ENCODE assay signal across 22 cellular contexts in the genomic region with DNA sequence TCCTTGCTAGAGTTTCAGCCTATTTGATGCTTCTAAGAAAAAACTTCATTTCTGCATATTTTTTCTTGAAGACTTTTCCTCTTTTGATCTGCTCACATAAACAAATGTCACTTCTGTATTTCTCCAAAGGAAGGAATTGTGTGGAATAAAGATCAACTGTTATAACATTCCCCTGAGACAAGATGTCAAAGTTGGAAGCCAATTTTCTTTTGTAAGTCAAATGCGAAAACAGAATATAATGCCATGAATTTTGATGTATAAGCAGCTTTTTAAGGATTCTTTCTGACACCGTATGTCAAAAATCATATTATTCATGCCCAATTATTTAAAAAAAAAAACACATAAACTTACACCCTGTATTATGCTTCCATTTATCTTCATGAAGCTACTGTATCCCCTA.
DNase-seq lines count a peak whose midpoint lies in the region; ATAC-seq, FAIRE-seq and TF ChIP-seq lines count a peak whose summit lies in the region.
"Had no signal": no experiment of that assay in that cellular context is flagged by ENCODE, and none has a peak within 500 bp of the region (broad histone marks: within the 10 kb centered on the region; RNA-seq: fewer than 3 reads in every experiment).

No MANE protein-coding gene starts in this region.

- H3K9ac ChIP-seq in HepG2 (ENCODE audit: insufficient read depth, low read depth, low read length): peak overlapping the region; percentile 78
- H3K9ac ChIP-seq in fibroblast of lung (ENCODE audit: insufficient read depth, low read length): no peak overlapping the region
- H3K9ac ChIP-seq in neural cell (ENCODE audit: low read length): no peak overlapping the region
- H3K9ac ChIP-seq: GM23248 had no signal

- no peaks in the 10 kb centered on the region for H3K36me3 ChIP-seq in HepG2 (replicated peaks in 1 of 2; ENCODE audit: control insufficient read depth in 1 of 2, insufficient read depth in 2 of 2, low read length in 2 of 2)
- no peaks in the 10 kb centered on the region for H3K36me3 ChIP-seq in right lobe of liver
- no peaks in the 10 kb centered on the region for H3K36me3 ChIP-seq in fibroblast of lung (ENCODE audit: control insufficient read depth, insufficient read depth, low read length)
- H3K36me3 ChIP-seq in neural cell (ENCODE audit: insufficient read depth, low read length): no peaks in the 10 kb centered on the region

- TF ChIP-seq POLR2A in HepG2 (IDR thresholded peaks at IDR 0.05; ENCODE audit: insufficient read depth in 1 of 2, low read depth in 2 of 2, low read length in 2 of 2): no peak
- no peak for TF ChIP-seq POLR2A in right lobe of liver (IDR thresholded peaks at IDR 0.05)

- H3K27me3 ChIP-seq in HepG2 (ENCODE audit: control insufficient read depth in 1 of 2, insufficient read depth in 2 of 2, low read length in 2 of 2): no peaks in the 10 kb centered on the region; a peak in 2 of 5 replicates
- H3K27me3 ChIP-seq in right lobe of liver: no peaks in the 10 kb centered on the region
- H3K27me3 ChIP-seq in fibroblast of lung (ENCODE audit: control insufficient read depth, insufficient read depth, low read length): no peaks in the 10 kb centered on the region
- no peaks in the 10 kb centered on the region for H3K27me3 ChIP-seq in neural cell (ENCODE audit: insufficient read depth, low read depth, low read length)

- H2AFZ ChIP-seq in HepG2 (ENCODE audit: low read length): no peak overlapping the region
- no peak overlapping the region for H2AFZ ChIP-seq in fibroblast of lung (ENCODE audit: low read length)
- no peak overlapping the region for H2AFZ ChIP-seq in neural cell (ENCODE audit: low read depth, low read length)
- H2AFZ ChIP-seq: GM23248 had no signal

- in situ Hi-C loops in HepG2 (cut with HindIII; ENCODE audit: extremely low pct_ligation_motif_present, low pct_unique_long_range_greater_than_20kb): no loop called here

- ATAC-seq in HepG2 (no peak), right lobe of liver (no peak), GM21381 (IDR thresholded peaks at IDR 0.05; ENCODE audit: unreplicated experiment) (no peak)
- ATAC-seq: HCT116 had no signal

- no peaks in the 10 kb centered on the region for H3F3A ChIP-seq in neural cell (ENCODE audit: insufficient read depth, low read length, poor library complexity, severe bottlenecking)

- no TSS peak for BruUV-seq in HepG2 (replicated peaks; lab: Mats Ljungman, UMichigan)

- H3K4me3 ChIP-seq in HepG2 (replicated peaks in 1 of 3; ENCODE audit: insufficient read depth in 1 of 3, low read depth in 2 of 3, low read length in 3 of 3) (peak overlapping the region; percentile 60 to 84 (median 64)), right lobe of liver (no peak overlapping the region), fibroblast of lung (replicated peaks in 1 of 4; ENCODE audit: control extremely low read depth in 1 of 4, insufficient read depth in 1 of 4, low read depth in 3 of 4, low read length in 4 of 4) (peak overlapping the region in 1 of 4 experiments; percentile 68), neural cell (ENCODE audit: low read length) (peak overlapping the region; percentile 67)
- H3K4me3 ChIP-seq: GM23248 had no signal

- no peak for FAIRE-seq in HepG2 (lab: Jason Lieb, UNC)
- FAIRE-seq: G401.6, GM19239 had no signal

- WGBS in HepG2 (ENCODE audit: low lambda C conversion rate): 37% methylated on average over 2 of the region's 2 CpGs
- WGBS in right lobe of liver (ENCODE audit: insufficient coverage, low coverage, low lambda C conversion rate, missing lambda C conversion rate): 96% methylated on average over 2 of the region's 2 CpGs

- no peak for TF ChIP-seq RAD21 in HepG2 (CRISPR knock-in tag; IDR thresholded peaks at IDR 0.05)
- no peak for TF ChIP-seq RAD21 in neural cell (conservative IDR thresholded peaks at IDR 0.05)

- DNase-seq in HepG2 (ENCODE audit: low spot score) (no peak), right lobe of liver (no peak), fibroblast of lung (ENCODE audit: low read depth in 2 of 2) (no peak), posterior vena cava (ENCODE audit: low spot score) (no peak), dedifferentiated amniotic fluid mesenchymal stem cell (ENCODE audit: extremely low spot score) (no peak), NAMALWA (ENCODE audit: low spot score) (no peak)
- DNase-seq: 8988T; Caco-2; CD4-positive, alpha-beta T cell; GM23248; KG1; NCI-H1694 treated with DMSO at 0.1 percent for 48 hours; NCI-H2107; NCI-H510A; NCI-H82; OCI-M1; SHP77 treated with DMSO at 0.1 percent for 48 hours had no signal

- CTCF ChIA-PET in HepG2 (lab: Yijun Ruan, JAX; ENCODE audit: low intra/inter-chr PET ratio, low total read pairs): no interaction called here

- no peak for TF ChIP-seq EP300 in HepG2 (IDR thresholded peaks at IDR 0.05; ENCODE audit: low read depth in 2 of 2, low read length in 2 of 2)
- no peak for TF ChIP-seq EP300 in HepG2 (CRISPR knock-in tag; IDR thresholded peaks at IDR 0.05; ENCODE audit: borderline replicate concordance)
- TF ChIP-seq EP300 in neural cell (conservative IDR thresholded peaks at IDR 0.05; ENCODE audit: poor library complexity, severe bottlenecking): peak; percentile 92

- peaks cover 75% of the 10 kb centered on the region for H3K79me2 ChIP-seq in HepG2 (ENCODE audit: insufficient read depth, low read length)
- H3K79me2 ChIP-seq in fibroblast of lung (ENCODE audit: control insufficient read depth, insufficient read depth, low read length): peaks cover 2% of the 10 kb centered on the region
- peaks cover 38% of the 10 kb centered on the region for H3K79me2 ChIP-seq in neural cell (replicated peaks; ENCODE audit: insufficient read depth, low read length)

- POLR2A ChIA-PET in HepG2 (lab: Yijun Ruan, JAX): interaction anchor here (1.2 to 6.9 kb wide), 7 partner anchors 10 to 65 kb away, joined by 4 to 121 read pairs (median 30); no protein-coding TSS in a partner anchor

- H3K9me2 ChIP-seq in neural cell (ENCODE audit: insufficient read depth, low read length): no peaks in the 10 kb centered on the region

- intact Hi-C loops in HepG2 (cut with micrococcal nuclease; ENCODE audit: unreplicated experiment) (no loop called here), right lobe of liver (cut with DNase I) (no loop called here), posterior vena cava (cut with DNase I) (no loop called here)

- TF ChIP-seq CTCF in HepG2 (CRISPR knock-in tag; IDR thresholded peaks at IDR 0.05) (no peak), right lobe of liver (IDR thresholded peaks at IDR 0.05) (no peak), fibroblast of lung (conservative IDR thresholded peaks at IDR 0.05 in 1 of 2, IDR thresholded peaks at IDR 0.05 in 1 of 2; ENCODE audit: low read depth in 1 of 2, low read length in 2 of 2) (no peak), neural cell (IDR thresholded peaks at IDR 0.05; ENCODE audit: poor library complexity, severe bottlenecking) (no peak)

- H3K4me1 ChIP-seq in HepG2 (ENCODE audit: insufficient read depth, low read length): peaks cover 61% of the 10 kb centered on the region
- peaks cover 0 to 26% (median 1%) of the 10 kb centered on the region in 4 donors for H3K4me1 ChIP-seq in right lobe of liver
- H3K4me1 ChIP-seq in fibroblast of lung (ENCODE audit: control insufficient read depth, extremely low read depth, insufficient read depth, low read length): no peaks in the 10 kb centered on the region

- H3K4me2 ChIP-seq in HepG2 (ENCODE audit: low read depth, low read length): peak overlapping the region; percentile 86
- peak overlapping the region; percentile 96 for H3K4me2 ChIP-seq in fibroblast of lung (ENCODE audit: extremely low read depth, insufficient read depth, low read length)
- peak overlapping the region; percentile 86 for H3K4me2 ChIP-seq in neural cell (ENCODE audit: low read length)

- no peaks in the 10 kb centered on the region for H3K9me3 ChIP-seq in HepG2 (ENCODE audit: low read length)
- H3K9me3 ChIP-seq in right lobe of liver: no peaks in the 10 kb centered on the region
- no peaks in the 10 kb centered on the region for H3K9me3 ChIP-seq in fibroblast of lung (ENCODE audit: control insufficient read depth, insufficient read depth, low read depth, low read length)
- no peaks in the 10 kb centered on the region for H3K9me3 ChIP-seq in neural cell (ENCODE audit: low read length)
- H3K9me3 ChIP-seq: Caco-2 had no signal

- peak overlapping the region; percentile 79 for H3K27ac ChIP-seq in HepG2 (ENCODE audit: extremely low read length, insufficient read depth, low read length)
- no peak overlapping the region for H3K27ac ChIP-seq in right lobe of liver
- no peak overlapping the region for H3K27ac ChIP-seq in fibroblast of lung (ENCODE audit: insufficient read depth, low read length)
- H3K27ac ChIP-seq in neural cell (ENCODE audit: low read length): peak overlapping the region; percentile 54
- H3K27ac ChIP-seq: GM23248 had no signal

- H4K20me1 ChIP-seq in HepG2 (ENCODE audit: insufficient read depth, low read length) (no peaks in the 10 kb centered on the region), fibroblast of lung (ENCODE audit: control insufficient read depth, extremely low read depth, insufficient read depth, low read length) (no peaks in the 10 kb centered on the region), neural cell (ENCODE audit: insufficient read depth) (no peaks in the 10 kb centered on the region)

TF ChIP-seq in neural cell, 6 proteins besides CTCF, POLR2A, EP300 and RAD21 (continues in another document):
- TF ChIP-seq, protein P1, sequence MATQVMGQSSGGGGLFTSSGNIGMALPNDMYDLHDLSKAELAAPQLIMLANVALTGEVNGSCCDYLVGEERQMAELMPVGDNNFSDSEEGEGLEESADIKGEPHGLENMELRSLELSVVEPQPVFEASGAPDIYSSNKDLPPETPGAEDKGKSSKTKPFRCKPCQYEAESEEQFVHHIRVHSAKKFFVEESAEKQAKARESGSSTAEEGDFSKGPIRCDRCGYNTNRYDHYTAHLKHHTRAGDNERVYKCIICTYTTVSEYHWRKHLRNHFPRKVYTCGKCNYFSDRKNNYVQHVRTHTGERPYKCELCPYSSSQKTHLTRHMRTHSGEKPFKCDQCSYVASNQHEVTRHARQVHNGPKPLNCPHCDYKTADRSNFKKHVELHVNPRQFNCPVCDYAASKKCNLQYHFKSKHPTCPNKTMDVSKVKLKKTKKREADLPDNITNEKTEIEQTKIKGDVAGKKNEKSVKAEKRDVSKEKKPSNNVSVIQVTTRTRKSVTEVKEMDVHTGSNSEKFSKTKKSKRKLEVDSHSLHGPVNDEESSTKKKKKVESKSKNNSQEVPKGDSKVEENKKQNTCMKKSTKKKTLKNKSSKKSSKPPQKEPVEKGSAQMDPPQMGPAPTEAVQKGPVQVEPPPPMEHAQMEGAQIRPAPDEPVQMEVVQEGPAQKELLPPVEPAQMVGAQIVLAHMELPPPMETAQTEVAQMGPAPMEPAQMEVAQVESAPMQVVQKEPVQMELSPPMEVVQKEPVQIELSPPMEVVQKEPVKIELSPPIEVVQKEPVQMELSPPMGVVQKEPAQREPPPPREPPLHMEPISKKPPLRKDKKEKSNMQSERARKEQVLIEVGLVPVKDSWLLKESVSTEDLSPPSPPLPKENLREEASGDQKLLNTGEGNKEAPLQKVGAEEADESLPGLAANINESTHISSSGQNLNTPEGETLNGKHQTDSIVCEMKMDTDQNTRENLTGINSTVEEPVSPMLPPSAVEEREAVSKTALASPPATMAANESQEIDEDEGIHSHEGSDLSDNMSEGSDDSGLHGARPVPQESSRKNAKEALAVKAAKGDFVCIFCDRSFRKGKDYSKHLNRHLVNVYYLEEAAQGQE (IDR thresholded peaks at IDR 0.05; ENCODE audit: borderline replicate concordance): peak; percentile 85
- TF ChIP-seq MXI1 (conservative IDR thresholded peaks at IDR 0.05; ENCODE audit: poor library complexity, severe bottlenecking): no peak

Comparison
In these comparisons a context has a peak if more than half of its experiments do, and no peak if none do; other contexts are left out.
1. H3K27ac ChIP-seq: peak in HepG2 (single experiment) and neural cell (single experiment); none in right lobe of liver (0 of 3) and fibroblast of lung (single experiment).
2. H3K4me3 ChIP-seq: peak in HepG2 (3 of 3) and neural cell (single experiment); none in right lobe of liver (0 of 3).
3. Peak in every context shown above with its lines, with median percentiles within 50 percentile points of each other: H3K4me2 ChIP-seq.